1 cellular context compared by ENCODE assay signal in the genomic region with DNA sequence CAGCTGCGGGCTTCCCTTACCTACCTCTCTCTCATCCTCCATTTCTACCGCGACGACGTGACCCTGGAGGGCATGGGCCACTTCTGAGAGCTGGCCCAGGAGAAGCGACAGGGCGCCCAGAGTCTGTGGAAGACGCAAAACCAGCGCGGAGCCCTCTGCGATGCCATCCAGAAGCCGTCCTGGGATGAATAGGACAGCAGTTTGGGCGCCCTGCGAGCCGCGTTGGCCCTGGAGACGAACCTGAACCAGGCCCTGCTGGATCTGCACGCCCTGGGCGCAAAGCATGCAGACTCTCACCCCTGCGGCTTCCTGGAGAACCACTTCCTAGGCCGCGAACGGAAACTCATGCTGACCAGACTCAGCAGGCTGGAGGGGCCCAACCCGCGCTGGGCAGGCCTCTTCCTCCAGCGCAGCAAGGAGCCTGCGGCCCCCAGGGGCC.
TF ChIP-seq lines count a peak whose summit lies in the region.

No MANE protein-coding gene starts in this region.

TF ChIP-seq in H1, 55 proteins besides CTCF, POLR2A, EP300 and RAD21:
- no peak for TF ChIP-seq YY1 (IDR thresholded peaks at IDR 0.05; ENCODE audit: low read depth, low read length)
- no peak for TF ChIP-seq HDAC6 (IDR thresholded peaks at IDR 0.05; ENCODE audit: low read depth, low read length)
- no peak for TF ChIP-seq SIRT6 (IDR thresholded peaks at IDR 0.05; ENCODE audit: low read length)
- no peak for TF ChIP-seq KDM5A (IDR thresholded peaks at IDR 0.05; ENCODE audit: low read length)
- TF ChIP-seq TCF12 (IDR thresholded peaks at IDR 0.05; ENCODE audit: low read depth, low read length) = no peak
